In genomic region chr4:38154681-38155588, GRCh38 we compare ENCODE assay signal across 9 cellular contexts.
A peak's percentile ranks its signal among the peaks of the same experiment; 100 is the strongest.
DNase-seq lines count a peak whose midpoint lies in the region.
"Had no signal": no experiment of that assay in that cellular context is flagged by ENCODE, and none has a peak within 500 bp of the region (broad histone marks: within the 10 kb centered on the region; RNA-seq: fewer than 3 reads in every experiment).

No MANE protein-coding gene starts in this region.

- no peak overlapping the region for H3K9ac ChIP-seq in skeletal muscle tissue (ENCODE audit: low read depth in 1 of 3, low read length in 3 of 3)

- peaks cover 8 to 11% (median 9%) of the 10 kb centered on the region in 3 donors for H3K4me1 ChIP-seq in skeletal muscle tissue (ENCODE audit: control insufficient read depth in 3 of 3, insufficient read depth in 3 of 3, low read length in 3 of 3)

- no peaks in the 10 kb centered on the region for H3K27me3 ChIP-seq in skeletal muscle tissue (ENCODE audit: control insufficient read depth in 3 of 3, insufficient read depth in 3 of 3, low read length in 3 of 3)

- H3K36me3 ChIP-seq in skeletal muscle tissue (ENCODE audit: control insufficient read depth in 3 of 3, insufficient read depth in 3 of 3, low read length in 3 of 3), result no peaks in the 10 kb centered on the region

- H3K4me3 ChIP-seq in skeletal muscle tissue (ENCODE audit: low read length in 3 of 3), result no peak overlapping the region

- in situ Hi-C loops in G401 (cut with HindIII; ENCODE audit: low sequenced_read_pairs), result no loop called here

- no peaks in the 10 kb centered on the region for H3K9me3 ChIP-seq in skeletal muscle tissue (ENCODE audit: control insufficient read depth in 3 of 3, low read length in 3 of 3)

- DNase-seq in DMS 273 (lab: John Stamatoyannopoulos, UW; ENCODE audit: unreplicated experiment), result peak; percentile 41
- DNase-seq in DMS 273 treated with DMSO at 0.1 percent for 48 hours (lab: John Stamatoyannopoulos, UW), result no peak
- DNase-seq in SW480 (ENCODE audit: low spot score), result peak; percentile 81
- peak; percentile 24 for DNase-seq in globus pallidus (ENCODE audit: low spot score)
- no peak for DNase-seq in GM03348 (ENCODE audit: low spot score)
- DNase-seq in stimulated activated CD4-positive, alpha-beta T cell treated with anti-CD3 and anti-CD28 coated beads, Interleukin-12 subunit alpha, Interleukin-12 subunit beta, amount 100 ng/mL, for 4 hours, result no peak
- no peak for DNase-seq in G401 (ENCODE audit: low spot score)

- peak overlapping the region; percentile 36 for H3K27ac ChIP-seq in skeletal muscle tissue (ENCODE audit: low read depth, low read length)
- H3K27ac ChIP-seq: 22Rv1 had no signal

Comparison
In these comparisons a context has a peak if more than half of its experiments do, and no peak if none do; other contexts are left out.
1. DNase-seq: peak in DMS 273 (single experiment), SW480 (single experiment) and globus pallidus (single experiment); none in DMS 273 treated with DMSO at 0.1 percent for 48 hours (single experiment), GM03348 (single experiment), stimulated activated CD4-positive, alpha-beta T cell treated with anti-CD3 and anti-CD28 coated beads, Interleukin-12 subunit alpha, Interleukin-12 subunit beta, amount 100 ng/mL, for 4 hours (single experiment) and G401 (single experiment).